Comparison of ENCODE assay signal across 19 cellular contexts in genomic region chr5:171738501-171738900, GRCh38. TPM values are rescaled to one million over a fixed set of nuclear protein-coding genes. Genes with fewer than 3 reads are reported as not detected.
DNase-seq lines count a peak whose midpoint lies in the region; ATAC-seq and TF ChIP-seq lines count a peak whose summit lies in the region.
"Had no signal": no experiment of that assay in that cellular context is flagged by ENCODE, and none has a peak within 500 bp of the region (broad histone marks: within the 10 kb centered on the region; RNA-seq: fewer than 3 reads in every experiment).

No MANE protein-coding gene starts in this region.

- H3K4me3 ChIP-seq in left ventricle myocardium inferior (no peak overlapping the region), tibial artery (no peak overlapping the region)
- H3K4me3 ChIP-seq: GM23338, HAP-1 had no signal

- H3K9me3 ChIP-seq in left ventricle myocardium inferior (replicated peaks) = no peaks in the 10 kb centered on the region
- no peaks in the 10 kb centered on the region for H3K9me3 ChIP-seq in tibial artery
- H3K9me3 ChIP-seq: HAP-1 had no signal

- H3K27ac ChIP-seq in left ventricle myocardium inferior (replicated peaks) (peak overlapping the region; percentile 85), tibial artery (peak overlapping the region; percentile 43 to 61)

- H3K4me1 ChIP-seq in left ventricle myocardium inferior = peaks cover 24% of the 10 kb centered on the region
- H3K4me1 ChIP-seq in tibial artery = peaks cover 0 to 35% (median 14%) of the 10 kb centered on the region in 4 donors
- H3K4me1 ChIP-seq: HAP-1 had no signal

- no peak for TF ChIP-seq CTCF in left ventricle myocardium inferior (IDR thresholded peaks at IDR 0.05; ENCODE audit: borderline replicate concordance)
- TF ChIP-seq CTCF in tibial artery (IDR thresholded peaks at IDR 0.05) = no peak

- DNase-seq in left ventricle myocardium inferior (no peak), left cardiac atrium (no peak), islet precursor cell (peak; percentile 31), tibial artery (peak in 1 of 2 donors; percentile 62), HCEC 1CT (no peak), SKM-1 (lab: John Stamatoyannopoulos, UW; ENCODE audit: unreplicated experiment) (no peak)
- DNase-seq: C1 segment of cervical spinal cord; Calu3; CD4-positive, alpha-beta memory T cell; COR-L47; DMS53; DMS79 treated with DMSO at 0.1 percent for 48 hours; GF-D8 had no signal

- no peak for ATAC-seq in left cardiac atrium

- intact Hi-C loops in left ventricle myocardium inferior (cut with micrococcal nuclease) = no loop called here
- intact Hi-C loops in left cardiac atrium (cut with DNase I) = no loop called here
- intact Hi-C loops in tibial artery (cut with DNase I; ENCODE audit: low total_unique reads) = no loop called here

- H3K36me3 ChIP-seq in left ventricle myocardium inferior (no peaks in the 10 kb centered on the region), tibial artery (no peaks in the 10 kb centered on the region)
- H3K36me3 ChIP-seq: HAP-1 had no signal

- no peaks in the 10 kb centered on the region for H3K27me3 ChIP-seq in left ventricle myocardium inferior (ENCODE audit: low read depth)
- H3K27me3 ChIP-seq in tibial artery = no peaks in the 10 kb centered on the region

RNA-seq across cellular contexts. Expression of gene SMIM23, which starts 47.1 kb away (rescaled TPM):
- total RNA-seq in left ventricle myocardium inferior (not detected), left cardiac atrium (not detected)
- total RNA-seq: A172; A673; Calu3; CD4-positive, alpha-beta memory T cell; Daoy; G401; GM23338 had no signal
